Comparison of ENCODE assay signal across 12 cellular contexts in the genomic region with DNA sequence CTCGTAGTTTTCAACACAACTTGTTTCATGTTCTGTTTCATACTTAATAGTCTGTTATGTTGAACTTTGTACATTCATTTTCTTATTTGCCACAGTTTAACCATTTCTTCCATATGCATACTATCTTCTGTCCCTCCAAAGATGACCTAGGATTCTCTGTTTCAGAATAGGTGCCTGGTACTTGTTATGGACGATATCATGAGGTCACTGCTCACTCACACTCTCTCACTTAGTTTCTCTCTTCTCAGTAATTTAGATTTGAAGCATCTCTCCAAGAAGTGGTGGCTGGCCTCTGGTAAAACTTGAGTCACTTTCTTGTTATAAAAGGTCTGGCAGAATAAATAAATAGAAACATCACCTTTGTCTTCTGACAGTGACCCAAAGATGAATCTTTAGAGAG. TPM values are rescaled to one million over a fixed set of nuclear protein-coding genes. Genes with fewer than 3 reads are reported as not detected.
DNase-seq lines count a peak whose midpoint lies in the region; ATAC-seq lines count a peak whose summit lies in the region.
"Had no signal": no experiment of that assay in that cellular context is flagged by ENCODE, and none has a peak within 500 bp of the region (broad histone marks: within the 10 kb centered on the region; RNA-seq: fewer than 3 reads in every experiment).

No MANE protein-coding gene starts in this region.

- H3K9me3 Mint-ChIP-seq in activated CD4-positive, alpha-beta T cell treated with anti-CD3 and anti-CD28 coated beads for 36 hours (ENCODE audit: low read depth) = no peaks in the 10 kb centered on the region
- no peaks in the 10 kb centered on the region for H3K9me3 Mint-ChIP-seq in activated naive CD8-positive, alpha-beta T cell (ENCODE audit: low read depth)
- H3K9me3 Mint-ChIP-seq in activated naive CD8-positive, alpha-beta T cell treated with anti-CD3 and anti-CD28 coated beads for 36 hours = no peaks in the 10 kb centered on the region
- H3K9me3 Mint-ChIP-seq in stimulated activated effector memory CD8-positive, alpha-beta T cell treated with anti-CD3 and anti-CD28 coated beads, Interleukin-12 subunit alpha, Interleukin-12 subunit beta, amount 100 ng/mL, for 72 hours = no peaks in the 10 kb centered on the region

- DNase-seq in activated CD4-positive, alpha-beta T cell treated with anti-CD3 and anti-CD28 coated beads for 36 hours = no peak
- DNase-seq in activated CD4-positive, alpha-beta T cell treated with anti-CD3 and anti-CD28 coated beads for 48 hours = no peak
- DNase-seq in activated naive CD8-positive, alpha-beta T cell treated with anti-CD3 and anti-CD28 coated beads for 36 hours = no peak
- DNase-seq in T-helper 17 cell = no peak
- DNase-seq in stimulated activated effector memory CD8-positive, alpha-beta T cell treated with anti-CD3 and anti-CD28 coated beads, Interleukin-12 subunit alpha, Interleukin-12 subunit beta, amount 100 ng/mL, for 72 hours (ENCODE audit: low spot score in 2 of 2) = no peak
- DNase-seq: AML-193, DMS53, GF-D8, HCEC 1CT had no signal

- no peak overlapping the region for H3K4me3 Mint-ChIP-seq in activated CD4-positive, alpha-beta T cell treated with anti-CD3 and anti-CD28 coated beads for 36 hours
- H3K4me3 Mint-ChIP-seq in activated naive CD8-positive, alpha-beta T cell = no peak overlapping the region
- no peak overlapping the region for H3K4me3 Mint-ChIP-seq in activated naive CD8-positive, alpha-beta T cell treated with anti-CD3 and anti-CD28 coated beads for 36 hours
- H3K4me3 Mint-ChIP-seq in T-helper 17 cell = no peak overlapping the region
- H3K4me3 Mint-ChIP-seq in stimulated activated effector memory CD8-positive, alpha-beta T cell treated with anti-CD3 and anti-CD28 coated beads, Interleukin-12 subunit alpha, Interleukin-12 subunit beta, amount 100 ng/mL, for 72 hours = no peak overlapping the region

- H3K9me3 ChIP-seq in T-helper 17 cell (ENCODE audit: control insufficient read depth, low read length, poor library complexity, severe bottlenecking) = no peaks in the 10 kb centered on the region
- H3K9me3 ChIP-seq: BLaER1 had no signal

- CTCF ChIA-PET in activated CD4-positive, alpha-beta T cell treated with anti-CD3 and anti-CD28 coated beads for 36 hours (lab: Charles Lee) = interaction anchor here (1.2 to 1.8 kb wide), 4 partner anchors 10 to 30 kb away, joined by 3 to 6 read pairs (median 5); no protein-coding TSS in a partner anchor

- no peaks in the 10 kb centered on the region for H3K27me3 Mint-ChIP-seq in activated CD4-positive, alpha-beta T cell treated with anti-CD3 and anti-CD28 coated beads for 36 hours
- no peaks in the 10 kb centered on the region for H3K27me3 Mint-ChIP-seq in activated naive CD8-positive, alpha-beta T cell
- no peaks in the 10 kb centered on the region for H3K27me3 Mint-ChIP-seq in activated naive CD8-positive, alpha-beta T cell treated with anti-CD3 and anti-CD28 coated beads for 36 hours
- H3K27me3 Mint-ChIP-seq in T-helper 17 cell = no peaks in the 10 kb centered on the region

- POLR2A ChIA-PET in activated CD4-positive, alpha-beta T cell treated with anti-CD3 and anti-CD28 coated beads for 36 hours (lab: Charles Lee) = no interaction called here

- peak overlapping the region; percentile 28 for H3K27ac Mint-ChIP-seq in activated CD4-positive, alpha-beta T cell treated with anti-CD3 and anti-CD28 coated beads for 36 hours
- peak overlapping the region; percentile 11 for H3K27ac Mint-ChIP-seq in activated naive CD8-positive, alpha-beta T cell
- H3K27ac Mint-ChIP-seq in activated naive CD8-positive, alpha-beta T cell treated with anti-CD3 and anti-CD28 coated beads for 36 hours = no peak overlapping the region
- peak overlapping the region; percentile 19 for H3K27ac Mint-ChIP-seq in T-helper 17 cell
- H3K27ac Mint-ChIP-seq in stimulated activated effector memory CD8-positive, alpha-beta T cell treated with anti-CD3 and anti-CD28 coated beads, Interleukin-12 subunit alpha, Interleukin-12 subunit beta, amount 100 ng/mL, for 72 hours = peak overlapping the region; percentile 39

- H3K36me3 Mint-ChIP-seq in activated CD4-positive, alpha-beta T cell treated with anti-CD3 and anti-CD28 coated beads for 36 hours (ENCODE audit: low read depth) = peaks cover 50% of the 10 kb centered on the region
- peaks cover 24% of the 10 kb centered on the region for H3K36me3 Mint-ChIP-seq in activated naive CD8-positive, alpha-beta T cell
- peaks cover 20% of the 10 kb centered on the region for H3K36me3 Mint-ChIP-seq in activated naive CD8-positive, alpha-beta T cell treated with anti-CD3 and anti-CD28 coated beads for 36 hours
- peaks cover 7% of the 10 kb centered on the region for H3K36me3 Mint-ChIP-seq in T-helper 17 cell (ENCODE audit: low read depth)
- H3K36me3 Mint-ChIP-seq in stimulated activated effector memory CD8-positive, alpha-beta T cell treated with anti-CD3 and anti-CD28 coated beads, Interleukin-12 subunit alpha, Interleukin-12 subunit beta, amount 100 ng/mL, for 72 hours = peaks cover 100% of the 10 kb centered on the region

- ATAC-seq in activated CD4-positive, alpha-beta T cell treated with anti-CD3 and anti-CD28 coated beads for 36 hours = peak; percentile 64
- ATAC-seq in T-helper 17 cell (no peak), GM19452 (IDR thresholded peaks at IDR 0.05; ENCODE audit: unreplicated experiment) (no peak)
- peak; percentile 85 for ATAC-seq in stimulated activated effector memory CD8-positive, alpha-beta T cell treated with anti-CD3 and anti-CD28 coated beads, Interleukin-12 subunit alpha, Interleukin-12 subunit beta, amount 100 ng/mL, for 72 hours

- intact Hi-C loops in activated CD4-positive, alpha-beta T cell treated with anti-CD3 and anti-CD28 coated beads for 36 hours (cut with DNase I, micrococcal nuclease) = no loop called here

- H3K4me1 Mint-ChIP-seq in activated CD4-positive, alpha-beta T cell treated with anti-CD3 and anti-CD28 coated beads for 36 hours = peaks cover 11% of the 10 kb centered on the region
- H3K4me1 Mint-ChIP-seq in activated naive CD8-positive, alpha-beta T cell (ENCODE audit: low read depth) = peaks cover 5% of the 10 kb centered on the region
- H3K4me1 Mint-ChIP-seq in activated naive CD8-positive, alpha-beta T cell treated with anti-CD3 and anti-CD28 coated beads for 36 hours = peaks cover under 1% of the 10 kb centered on the region
- H3K4me1 Mint-ChIP-seq in T-helper 17 cell = peaks cover 5% of the 10 kb centered on the region
- H3K4me1 Mint-ChIP-seq in stimulated activated effector memory CD8-positive, alpha-beta T cell treated with anti-CD3 and anti-CD28 coated beads, Interleukin-12 subunit alpha, Interleukin-12 subunit beta, amount 100 ng/mL, for 72 hours = peaks cover 15% of the 10 kb centered on the region

RNA-seq across cellular contexts. Expression of gene FBXO38, which starts 28.4 kb away (rescaled TPM):
- total RNA-seq in activated CD4-positive, alpha-beta T cell treated with anti-CD3 and anti-CD28 coated beads for 36 hours = 10 to 100 TPM; 47.5 to 65.4 TPM
- 10 to 100 TPM; 35.9 to 38.8 TPM for total RNA-seq in activated naive CD8-positive, alpha-beta T cell treated with anti-CD3 and anti-CD28 coated beads for 36 hours
- total RNA-seq in T-helper 17 cell = 10 to 100 TPM; 51.2 to 51.7 TPM

Comparison
In these comparisons a context has a peak if more than half of its experiments do, and no peak if none do; other contexts are left out.
1. ATAC-seq: peak in activated CD4-positive, alpha-beta T cell treated with anti-CD3 and anti-CD28 coated beads for 36 hours (single experiment) and stimulated activated effector memory CD8-positive, alpha-beta T cell treated with anti-CD3 and anti-CD28 coated beads, Interleukin-12 subunit alpha, Interleukin-12 subunit beta, amount 100 ng/mL, for 72 hours (single experiment); none in T-helper 17 cell (single experiment) and GM19452 (single experiment).